ENCODE assay signal across 8 cellular contexts in the genomic region with DNA sequence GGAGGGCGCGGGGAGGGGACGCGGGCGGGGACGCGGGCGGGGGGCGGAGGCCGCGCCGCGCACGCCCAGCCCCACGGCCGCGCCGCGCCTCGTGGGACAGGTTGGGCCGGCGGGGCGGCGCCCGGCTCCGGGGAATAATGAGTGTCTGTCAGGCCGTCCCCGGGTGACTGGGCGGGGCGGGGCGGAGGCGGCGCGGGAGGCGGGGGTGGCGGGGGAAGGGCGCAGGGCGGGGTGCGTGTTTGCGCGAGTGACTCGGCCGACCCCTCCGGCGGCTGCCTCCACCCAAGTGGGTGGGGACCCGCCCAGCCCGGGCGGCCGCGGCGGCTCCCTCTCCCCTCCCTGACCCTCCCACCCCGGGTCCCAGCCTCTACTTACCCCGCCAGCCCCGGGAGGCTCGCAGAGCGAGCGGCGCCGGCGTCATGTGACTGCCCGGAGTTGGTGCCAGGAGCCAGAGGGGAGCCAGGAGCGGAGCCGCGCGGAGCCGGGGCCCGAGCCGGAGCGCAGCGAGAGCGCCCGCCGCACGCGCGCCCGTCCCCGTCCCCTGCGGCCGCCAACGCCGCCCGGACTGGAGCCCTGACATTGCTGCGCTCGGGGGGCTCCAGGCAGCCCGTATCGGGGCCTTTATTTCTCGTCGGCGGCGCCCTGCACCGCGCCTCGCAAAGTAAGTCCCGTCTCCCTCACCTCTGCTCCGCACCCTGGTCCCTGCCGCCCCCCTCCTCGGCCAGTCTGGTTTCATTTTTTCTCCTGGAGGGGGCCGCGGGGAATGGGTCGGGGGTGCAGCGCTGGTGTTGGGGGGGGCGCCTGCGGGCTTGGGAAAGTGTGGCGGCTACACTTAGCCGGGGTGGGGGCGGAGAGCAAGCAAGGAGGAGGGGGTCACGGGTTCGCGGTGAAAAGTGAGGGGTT. TPM values are rescaled to one million over a fixed set of nuclear protein-coding genes. Genes with fewer than 3 reads are reported as not detected.
DNase-seq lines count a peak whose midpoint lies in the region; ATAC-seq and TF ChIP-seq lines count a peak whose summit lies in the region.

A gene (plus strand): TSS at position 399 of the 903 bp plus-strand sequence. CDS start 16,427 bp downstream, outside the sequence.

- H3K9me3 Mint-ChIP-seq in CD14-positive monocyte (peaks cover 0 to 5% (median 3%) of the 10 kb centered on the region in 7 donors), endodermal cell (no peaks in the 10 kb centered on the region)

- H3K36me3 Mint-ChIP-seq in CD14-positive monocyte: peaks cover 6 to 15% of the 10 kb centered on the region in 2 donors
- H3K36me3 Mint-ChIP-seq in endodermal cell (ENCODE audit: low read depth): no peaks in the 10 kb centered on the region

- H3K27ac Mint-ChIP-seq in CD14-positive monocyte (peak within 1 kb of the TSS; percentile 90 to 97 (median 94)), endodermal cell (peak within 1 kb of the TSS; percentile 94)

- intact Hi-C loops in CD14-positive monocyte (cut with micrococcal nuclease): loop anchor here (5.0 kb wide), 2 partner anchors 42 to 142 kb away; no protein-coding TSS in a partner anchor

- peaks cover 0 to 8% (median 1%) of the 10 kb centered on the region in 3 donors for H3K27me3 Mint-ChIP-seq in CD14-positive monocyte (ENCODE audit: low read depth in 3 of 3)
- H3K27me3 Mint-ChIP-seq in endodermal cell (ENCODE audit: insufficient read depth): peaks cover 7% of the 10 kb centered on the region

- H3K4me3 Mint-ChIP-seq in CD14-positive monocyte: peak within 1 kb of the TSS; percentile 99
- peak within 1 kb of the TSS; percentile 85 for H3K4me3 Mint-ChIP-seq in endodermal cell

- H3K4me3 ChIP-seq in endodermal cell (ENCODE audit: low read length): peak within 1 kb of the TSS; percentile 87

- peaks cover 16% of the 10 kb centered on the region for H3K4me1 ChIP-seq in endodermal cell (ENCODE audit: control insufficient read depth, insufficient read depth, low read length)

- peak within 1 kb of the TSS; percentile 91 for H3K27ac ChIP-seq in endodermal cell (ENCODE audit: low read depth, low read length)

- no peaks in the 10 kb centered on the region for H3K9me3 ChIP-seq in endodermal cell (ENCODE audit: control insufficient read depth, low read length)

- no peaks in the 10 kb centered on the region for H3K36me3 ChIP-seq in endodermal cell (ENCODE audit: control insufficient read depth, insufficient read depth, low read length)

- no peaks in the 10 kb centered on the region for H3K27me3 ChIP-seq in endodermal cell (ENCODE audit: control insufficient read depth, insufficient read depth, low read length, poor library complexity, severe bottlenecking)

- H3K4me1 Mint-ChIP-seq in CD14-positive monocyte (peaks cover 55% of the 10 kb centered on the region), endodermal cell (peaks cover 31% of the 10 kb centered on the region)

- peak; percentile 72 for ATAC-seq in GM19463 (IDR thresholded peaks at IDR 0.05; ENCODE audit: unreplicated experiment)

- TF ChIP-seq CTCF in CD14-positive monocyte (IDR thresholded peaks at IDR 0.05): no peak
- no peak for TF ChIP-seq CTCF in endodermal cell (conservative IDR thresholded peaks at IDR 0.05)

- H3K9ac ChIP-seq in endodermal cell (ENCODE audit: extremely low read depth, low read length, poor library complexity, severe bottlenecking): peak within 1 kb of the TSS; percentile 84

- WGBS in endodermal cell (ENCODE audit: insufficient coverage in 1 of 2, insufficient read length in 1 of 2), 2 experiments: 0% methylated on average over 15 to 105 of the region's 110 CpGs

- DNase-seq in CD14-positive monocyte (ENCODE audit: low spot score) (peak; percentile 92), HK-2 (ENCODE audit: unreplicated experiment) (peak; percentile 97), NOMO-1 treated with dmso at 0.1 percent for 144 hours (lab: John Stamatoyannopoulos, UW; ENCODE audit: unreplicated experiment) (peak; percentile 80), endodermal cell (peak; percentile 94), mesenteric fat pad (ENCODE audit: low spot score) (peak; percentile 98)
- peak; percentile 52 for DNase-seq in activated CD8-positive, alpha-beta memory T cell treated with anti-CD3 and anti-CD28 coated beads, Interleukin-2, amount 50 U/mL, for 24 hours (ENCODE audit: extremely low read depth)
- DNase-seq in stimulated activated CD8-positive, alpha-beta memory T cell treated with anti-CD3 and anti-CD28 coated beads, Interleukin-15, amount 100 ng/mL, for 1 hour (ENCODE audit: low read depth): peak; percentile 83

RNA-seq across cellular contexts. Expression of the gene that starts here (rescaled TPM):
- polyA plus RNA-seq in CD14-positive monocyte: 10 to 100 TPM; 46.3 to 53.9 TPM
- 10 to 100 TPM; 20.7 to 28.2 TPM for total RNA-seq in endodermal cell
- 38.0 TPM for polyA plus RNA-seq in endodermal cell (2013, experiment 1 of 2)
- 38.5 TPM for polyA plus RNA-seq in endodermal cell (2013, experiment 2 of 2)
- total RNA-seq in mesenteric fat pad: 41.9 TPM

Comparison
In these comparisons a context has a peak if more than half of its experiments do, and no peak if none do; other contexts are left out.
1. Peak in every context shown above with its lines: DNase-seq, ATAC-seq, H3K4me3 ChIP-seq and H3K27ac ChIP-seq.